9 cellular contexts compared by ENCODE assay signal in the genomic region with DNA sequence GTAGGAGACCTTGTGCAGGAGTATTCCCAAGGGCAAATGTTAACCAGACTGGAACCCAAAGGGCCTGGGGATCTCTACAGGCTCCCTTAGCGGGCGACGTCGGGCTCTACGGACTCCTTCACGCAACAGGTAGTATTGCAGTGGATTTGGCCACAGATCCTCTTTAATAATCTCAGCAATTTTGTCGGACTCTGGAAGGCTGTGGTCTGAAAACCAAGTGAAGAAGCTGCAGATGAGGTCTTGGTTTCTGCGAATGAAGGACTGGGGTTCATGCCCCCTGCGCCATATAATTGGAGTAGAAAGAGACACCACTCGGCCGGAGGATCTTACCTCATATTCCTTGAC. TPM values are rescaled to one million over a fixed set of nuclear protein-coding genes. Genes with fewer than 3 reads are reported as not detected.
A peak's percentile ranks its signal among the peaks of the same experiment; 100 is the strongest.
DNase-seq lines count a peak whose midpoint lies in the region; ATAC-seq and TF ChIP-seq lines count a peak whose summit lies in the region.
"Had no signal": no experiment of that assay in that cellular context is flagged by ENCODE, and none has a peak within 500 bp of the region (broad histone marks: within the 10 kb centered on the region; RNA-seq: fewer than 3 reads in every experiment).

No MANE protein-coding gene starts in this region.

- H3K9me3 Mint-ChIP-seq in MCF 10A (ENCODE audit: unreplicated experiment), result no peaks in the 10 kb centered on the region

- TF ChIP-seq CTCF in 22Rv1 (IDR thresholded peaks at IDR 0.05) (no peak), MCF 10A (IDR thresholded peaks at IDR 0.05; ENCODE audit: unreplicated experiment) (no peak)

- BruUV-seq in MCF 10A (replicated peaks; lab: Mats Ljungman, UMichigan), result no TSS peak

- no peak for DNase-seq in MCF 10A (ENCODE audit: unreplicated experiment)
- DNase-seq in NCI-H1092 treated with DMSO at 0.1 percent for 48 hours (lab: John Stamatoyannopoulos, UW), result no peak
- no peak for DNase-seq in left lobe of liver (ENCODE audit: low spot score)
- no peak for DNase-seq in DMS79 (lab: John Stamatoyannopoulos, UW)
- DNase-seq: NCI-H774 had no signal

- H3K4me3 ChIP-seq in HUES48 (ENCODE audit: low read depth, low read length) (peak overlapping the region; percentile 100), mononuclear cell (ENCODE audit: low read length) (peak overlapping the region; percentile 85)

- H3K4me1 Mint-ChIP-seq in MCF 10A (ENCODE audit: insufficient read depth, unreplicated experiment), result peaks cover 33% of the 10 kb centered on the region

- peak overlapping the region; percentile 86 for H3K4me3 Mint-ChIP-seq in MCF 10A (ENCODE audit: unreplicated experiment)

- ATAC-seq in activated CD4-positive, CD25-positive, alpha-beta regulatory T cell treated with anti-CD3 and anti-CD28 coated beads, Interleukin-2, amount 50 U/mL, for 24 hours, result no peak
- no peak for ATAC-seq in left lobe of liver

- peaks cover 12% of the 10 kb centered on the region for H3K36me3 ChIP-seq in HUES48 (ENCODE audit: control insufficient read depth, insufficient read depth, low read length)

- H3K36me3 Mint-ChIP-seq in MCF 10A (ENCODE audit: insufficient read depth, unreplicated experiment), result peaks cover 57% of the 10 kb centered on the region

- H3K27ac ChIP-seq in 22Rv1 (peak overlapping the region; percentile 90; the same call in 1 of the 2 replicates), HUES48 (ENCODE audit: low read depth, low read length) (no peak overlapping the region)

- H3K4me1 ChIP-seq in HUES48 (ENCODE audit: control insufficient read depth, insufficient read depth, low read length), result peaks cover 37% of the 10 kb centered on the region
- H3K4me1 ChIP-seq in mononuclear cell (ENCODE audit: insufficient read depth, low read length), result peaks cover 37% of the 10 kb centered on the region

- no peak overlapping the region for H3K9ac ChIP-seq in HUES48 (ENCODE audit: low read depth, low read length)

- CTCF ChIA-PET in MCF 10A (lab: Yijun Ruan, JAX), result interaction anchor here (0.6 to 5.4 kb wide), 7 partner anchors 9 to 352 kb away, joined by 3 to 60 read pairs (median 4); no protein-coding TSS in a partner anchor

- H3K9me3 ChIP-seq in HUES48 (ENCODE audit: control insufficient read depth, insufficient read depth, low read length), result no peaks in the 10 kb centered on the region
- no peaks in the 10 kb centered on the region for H3K9me3 ChIP-seq in mononuclear cell (ENCODE audit: low read depth, low read length)

- H3K27me3 ChIP-seq in HUES48 (ENCODE audit: control insufficient read depth, insufficient read depth, low read length), result no peaks in the 10 kb centered on the region
- no peaks in the 10 kb centered on the region for H3K27me3 ChIP-seq in mononuclear cell (ENCODE audit: insufficient read depth, low read length)

- H3K27ac Mint-ChIP-seq in MCF 10A (ENCODE audit: low read depth, unreplicated experiment), result peak overlapping the region; percentile 85

- intact Hi-C loops in MCF 10A (cut with micrococcal nuclease), result no loop called here

- POLR2A ChIA-PET in MCF 10A (lab: Yijun Ruan, JAX), result interaction anchor here (0.7 to 5.4 kb wide), 26 partner anchors 10 to 387 kb away, joined by 3 to 135 read pairs (median 16); partner anchors contain the start of genes DSE, NT5DC1, RWDD1 and TSPYL4

- no peaks in the 10 kb centered on the region for H3K27me3 Mint-ChIP-seq in MCF 10A (ENCODE audit: insufficient read depth, unreplicated experiment)

RNA-seq across cellular contexts. Expression of gene TSPYL1, which starts 1.3 kb away (rescaled TPM):
- 67.4 and 85.0 TPM in 2 replicates for total RNA-seq in MCF 10A (2022)
- 179 TPM for total RNA-seq in mononuclear cell
- total RNA-seq in left lobe of liver, result 52.7 TPM

RNA-seq across cellular contexts. Expression of gene TSPYL4, which starts 24.6 kb away (rescaled TPM):
- 9.1 and 9.8 TPM in 2 replicates for total RNA-seq in MCF 10A (2022)
- 39.8 TPM for total RNA-seq in mononuclear cell
- total RNA-seq in left lobe of liver, result 5.2 TPM
